Comparison of ENCODE assay signal across 24 cellular contexts in genomic region chr9:36779582-36779981, GRCh38.
DNase-seq lines count a peak whose midpoint lies in the region; ATAC-seq and TF ChIP-seq lines count a peak whose summit lies in the region.
"Had no signal": no experiment of that assay in that cellular context is flagged by ENCODE, and none has a peak within 500 bp of the region (broad histone marks: within the 10 kb centered on the region; RNA-seq: fewer than 3 reads in every experiment).

No MANE protein-coding gene starts in this region.

- H3F3A ChIP-seq in GM23338 (replicated peaks; ENCODE audit: low read depth) = no peaks in the 10 kb centered on the region

- H3K27me3 Mint-ChIP-seq in GM23338 (ENCODE audit: insufficient read depth, low read depth, poor library complexity) = peaks cover 9% of the 10 kb centered on the region

- no peak overlapping the region for H3K4me3 ChIP-seq in GM23338
- H3K4me3 ChIP-seq in BE2C (ENCODE audit: low read depth, low read length) = no peak overlapping the region
- H3K4me3 ChIP-seq: HAP-1, PC-9 had no signal

- no peaks in the 10 kb centered on the region for H3K9me3 ChIP-seq in BE2C
- H3K9me3 ChIP-seq: Caco-2, HAP-1 had no signal

- H3K27me3 ChIP-seq in GM23338 (ENCODE audit: insufficient read depth) = no peaks in the 10 kb centered on the region
- no peaks in the 10 kb centered on the region for H3K27me3 ChIP-seq in BE2C

- no peaks in the 10 kb centered on the region for H3K9me3 Mint-ChIP-seq in GM23338
- H3K9me3 Mint-ChIP-seq: HFFc6 had no signal

- H3K9me2 ChIP-seq in GM23338 (ENCODE audit: insufficient read depth) = no peaks in the 10 kb centered on the region

- H3K36me3 Mint-ChIP-seq in GM23338 (ENCODE audit: low read depth) = no peaks in the 10 kb centered on the region
- H3K36me3 Mint-ChIP-seq: CD8-positive, alpha-beta T cell had no signal

- no peak overlapping the region for H3K4me3 Mint-ChIP-seq in GM23338
- H3K4me3 Mint-ChIP-seq: CD8-positive, alpha-beta T cell; HFFc6 had no signal

- ATAC-seq in GM23338 (no peak), left lobe of liver (peak; percentile 46), GM18498 (IDR thresholded peaks at IDR 0.05; ENCODE audit: unreplicated experiment) (no peak)
- ATAC-seq: CD8-positive, alpha-beta T cell had no signal

- H3K79me2 ChIP-seq in GM23338 (replicated peaks; ENCODE audit: insufficient read depth) = no peaks in the 10 kb centered on the region

- H3K4me1 Mint-ChIP-seq in GM23338 = peaks cover 11% of the 10 kb centered on the region

- TF ChIP-seq CTCF in GM23338 (conservative IDR thresholded peaks at IDR 0.05; ENCODE audit: low read depth in 2 of 2) (no peak), BE2C (IDR thresholded peaks at IDR 0.05; ENCODE audit: low read depth, low read length) (no peak)

- no peaks in the 10 kb centered on the region for H3K36me3 ChIP-seq in GM23338 (ENCODE audit: insufficient read depth)
- no peaks in the 10 kb centered on the region for H3K36me3 ChIP-seq in BE2C
- H3K36me3 ChIP-seq: HAP-1 had no signal

- H4K20me1 ChIP-seq in GM23338 (replicated peaks; ENCODE audit: insufficient read depth) = 0 out of 2 replicates have a peak, but pooled peaks cover 2% of the 10 kb centered on the region

- no peak overlapping the region for H3K27ac Mint-ChIP-seq in GM23338
- H3K27ac Mint-ChIP-seq: CD8-positive, alpha-beta T cell; HFFc6 had no signal

- 0 out of 2 replicates have a peak overlapping the region, but pooled peaks have one; percentile 10 for H2AFZ ChIP-seq in GM23338
- H2AFZ ChIP-seq: PC-9 had no signal

- no peak overlapping the region for H3K4me2 ChIP-seq in GM23338
- H3K4me2 ChIP-seq: PC-9 had no signal

- H3K4me1 ChIP-seq in GM23338 (ENCODE audit: insufficient read depth) = no peaks in the 10 kb centered on the region
- H3K4me1 ChIP-seq in BE2C = peaks cover 13% of the 10 kb centered on the region
- H3K4me1 ChIP-seq: Caco-2, HAP-1 had no signal

- peak; percentile 27 for DNase-seq in AG20443 (ENCODE audit: low spot score)
- no peak for DNase-seq in GM23338 (ENCODE audit: low spot score)
- DNase-seq in cerebellar cortex (ENCODE audit: low spot score) = peak; percentile 32
- no peak for DNase-seq in left lobe of liver (ENCODE audit: low spot score)
- DNase-seq in NCI-H2227 (lab: John Stamatoyannopoulos, UW; ENCODE audit: unreplicated experiment) = no peak
- no peak for DNase-seq in BE2C
- DNase-seq in RPMI8226 = no peak
- DNase-seq: Caco-2; CD8-positive, alpha-beta T cell; EL; GF-D8; GOT3; HFFc6; KBM-7; MM.1S; NCI-H2029 treated with DMSO at 0.1 percent for 48 hours; NCI-H2227 treated with DMSO at 0.1 percent for 48 hours; NCI-H526 treated with DMSO at 0.1 percent for 48 hours; PC-9; SHP77 treated with DMSO at 0.1 percent for 48 hours had no signal

- no peak overlapping the region for H3K27ac ChIP-seq in GM23338 (ENCODE audit: low read depth)
- H3K27ac ChIP-seq: C4-2B, PC-9, RWPE1 had no signal

TF ChIP-seq in GM23338, 12 proteins besides CTCF, POLR2A, EP300 and RAD21 (continues in another document):
- TF ChIP-seq STAT1 (IDR thresholded peaks at IDR 0.05; ENCODE audit: unreplicated experiment) (no peak), JUNB (IDR thresholded peaks at IDR 0.05; ENCODE audit: unreplicated experiment) (no peak), EZH2phosphoT487 (IDR thresholded peaks at IDR 0.05; ENCODE audit: unreplicated experiment) (no peak), ETS1 (IDR thresholded peaks at IDR 0.05) (no peak), POLR2AphosphoS5 (IDR thresholded peaks at IDR 0.05; ENCODE audit: low read depth) (no peak), ZNF331 (CRISPR knock-in tag; IDR thresholded peaks at IDR 0.05; ENCODE audit: low read depth) (no peak), CREB1 (CRISPR knock-in tag; IDR thresholded peaks at IDR 0.05; ENCODE audit: low read depth) (no peak), ZNF462 (CRISPR knock-in tag; IDR thresholded peaks at IDR 0.05) (no peak), NANOG (IDR thresholded peaks at IDR 0.05; ENCODE audit: borderline replicate concordance) (no peak)

Comparison
In these comparisons a context has a peak if more than half of its experiments do, and no peak if none do; other contexts are left out.
1. DNase-seq: peak in AG20443 (single experiment) and cerebellar cortex (single experiment); none in GM23338 (single experiment), left lobe of liver (single experiment), NCI-H2227 (single experiment), BE2C (single experiment) and RPMI8226 (single experiment).